In the genomic region with DNA sequence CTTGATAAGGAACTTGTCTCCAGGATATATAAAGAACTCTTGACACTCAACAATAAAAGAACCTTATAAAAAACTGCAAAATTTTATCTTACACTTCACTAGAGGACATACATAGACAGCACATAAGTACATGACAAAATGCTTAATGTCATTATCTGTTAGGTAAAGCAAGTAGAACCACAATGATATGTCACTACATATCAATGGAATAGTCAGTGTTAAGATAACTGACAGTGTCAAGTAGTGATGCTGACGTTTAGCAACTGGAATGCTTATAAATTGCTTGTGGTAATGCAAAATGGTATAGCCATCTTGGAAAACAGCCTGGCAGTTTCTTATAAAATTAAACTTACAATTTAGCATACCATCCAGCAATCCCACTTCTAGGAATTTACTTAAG, we compare ENCODE assay signal across 28 cellular contexts.
"Had no signal": no experiment of that assay in that cellular context is flagged by ENCODE, and none has a peak within 500 bp of the region (broad histone marks: within the 10 kb centered on the region; RNA-seq: fewer than 3 reads in every experiment).

No MANE protein-coding gene starts in this region.

- DNase-seq: colonic mucosa; cortex of kidney; dermis blood vessel endothelial cell; dorsolateral prefrontal cortex; effector CD4-positive, alpha-beta T cell; effector CD8-positive, alpha-beta T cell; effector memory CD4-positive, alpha-beta T cell; effector memory CD8-positive, alpha-beta T cell; endodermal cell; erythroblast; esophagus squamous epithelium; foreskin fibroblast; foreskin keratinocyte; foreskin melanocyte; gastrocnemius medialis; glutamatergic neuron; head of caudate nucleus; heart left ventricle; heart right ventricle had no signal

- H3K9me3 Mint-ChIP-seq: dendritic cell treated with granulocyte-macrophage colony-stimulating factor and Interleukin-4, amounts not matched to agents 40 ng/mL and 50 ng/mL, for 4 days; effector memory CD8-positive, alpha-beta T cell; endodermal cell had no signal

- H3K36me3 ChIP-seq: colonic mucosa, gastrocnemius medialis had no signal

- H3K27ac Mint-ChIP-seq: dendritic cell treated with granulocyte-macrophage colony-stimulating factor and Interleukin-4, amounts not matched to agents 40 ng/mL and 50 ng/mL, for 4 days; effector memory CD8-positive, alpha-beta T cell; endodermal cell had no signal

- H3K4me3 ChIP-seq: colonic mucosa, coronary artery, dorsolateral prefrontal cortex, esophagus muscularis mucosa, esophagus squamous epithelium, gastrocnemius medialis, gastroesophageal sphincter, heart left ventricle, heart right ventricle had no signal

- H3K27me3 ChIP-seq: colonic mucosa, dorsolateral prefrontal cortex, esophagus muscularis mucosa, esophagus squamous epithelium, foreskin keratinocyte, gastrocnemius medialis, gastroesophageal sphincter, heart left ventricle, heart right ventricle had no signal

- H3K4me3 Mint-ChIP-seq: dendritic cell treated with granulocyte-macrophage colony-stimulating factor and Interleukin-4, amounts not matched to agents 40 ng/mL and 50 ng/mL, for 4 days; effector memory CD8-positive, alpha-beta T cell; endodermal cell had no signal

- H3K27me3 Mint-ChIP-seq: dendritic cell treated with granulocyte-macrophage colony-stimulating factor and Interleukin-4, amounts not matched to agents 40 ng/mL and 50 ng/mL, for 4 days; effector memory CD8-positive, alpha-beta T cell had no signal

- H3K4me1 Mint-ChIP-seq: endodermal cell had no signal

- H3K27ac ChIP-seq: colonic mucosa, coronary artery, dorsolateral prefrontal cortex, epithelial cell of prostate, esophagus muscularis mucosa, esophagus squamous epithelium, foreskin keratinocyte, gastrocnemius medialis, gastroesophageal sphincter, heart left ventricle, heart right ventricle had no signal

- H3K4me1 ChIP-seq: colonic mucosa, esophagus muscularis mucosa, esophagus squamous epithelium, foreskin keratinocyte, gastroesophageal sphincter, heart left ventricle, heart right ventricle had no signal

- FAIRE-seq: colon, endometrium, endothelial cell of umbilical vein, frontal cortex had no signal

- H3K9me3 ChIP-seq: colonic mucosa, esophagus muscularis mucosa, esophagus squamous epithelium, gastrocnemius medialis, gastroesophageal sphincter, heart left ventricle, heart right ventricle had no signal
